ENCODE assay signal across 11 cellular contexts in genomic region chr1:221449801-221450470, GRCh38.
DNase-seq lines count a peak whose midpoint lies in the region; ATAC-seq and TF ChIP-seq lines count a peak whose summit lies in the region.
"Had no signal": no experiment of that assay in that cellular context is flagged by ENCODE, and none has a peak within 500 bp of the region (broad histone marks: within the 10 kb centered on the region; RNA-seq: fewer than 3 reads in every experiment).

No MANE protein-coding gene starts in this region.

- ATAC-seq in GM18867 (IDR thresholded peaks at IDR 0.05; ENCODE audit: unreplicated experiment) (peak; percentile 70), HG03558 (IDR thresholded peaks at IDR 0.05; ENCODE audit: extremely low read depth, unreplicated experiment) (peak; percentile 52)

- H3K36me3 ChIP-seq in ACC112 (ENCODE audit: insufficient read depth, low read length) (peaks cover 3% of the 10 kb centered on the region; the same call in 1 of the 2 replicates), stomach (no peaks in the 10 kb centered on the region)

- intact Hi-C loops in stomach (cut with DNase I; ENCODE audit: low total_unique reads): no loop called here

- DNase-seq in amniotic epithelial cell (ENCODE audit: low read depth): peak; percentile 55
- no peak for DNase-seq in kidney glomerular epithelial cell (lab: John Stamatoyannopoulos, UW)
- no peak for DNase-seq in activated CD4-positive, alpha-beta T cell treated with anti-CD3 and anti-CD28 coated beads for 48 hours
- no peak for DNase-seq in stomach
- DNase-seq in NCI-H2171 (lab: John Stamatoyannopoulos, UW): no peak
- DNase-seq: NCI-H146; stimulated activated CD4-positive, alpha-beta T cell treated with anti-CD3 and anti-CD28 coated beads, Interleukin-2, amount 100 ng/mL, for 48 hours; T-helper 9 cell had no signal

- H2AFZ ChIP-seq in ACC112 (ENCODE audit: low read length, unreplicated experiment): peak overlapping the region; percentile 72

- H3K9me3 ChIP-seq in stomach: no peaks in the 10 kb centered on the region

- 66 to 81% (median 68%) methylated on average over 3 of the region's 3 CpGs for WGBS in stomach, 5 donors

- TF ChIP-seq EP300 in stomach (IDR thresholded peaks at IDR 0.05): no peak

- peak overlapping the region; percentile 87 for H3K27ac ChIP-seq in ACC112 (ENCODE audit: low read depth, low read length)
- no peak overlapping the region for H3K27ac ChIP-seq in stomach

- no peaks in the 10 kb centered on the region for H3K79me2 ChIP-seq in ACC112 (ENCODE audit: control insufficient read depth, insufficient read depth, low read length, unreplicated experiment)

- H3K27me3 ChIP-seq in ACC112 (ENCODE audit: insufficient read depth, low read length) (no peaks in the 10 kb centered on the region), stomach (no peaks in the 10 kb centered on the region)

- no peak for TF ChIP-seq POLR2A in stomach (IDR thresholded peaks at IDR 0.05)

- H3K4me3 ChIP-seq in ACC112 (ENCODE audit: low read depth, low read length) (peak overlapping the region; percentile 44; the same call in 1 of the 2 replicates), stomach (no peak overlapping the region)

- no peak for TF ChIP-seq CTCF in stomach (IDR thresholded peaks at IDR 0.05)

- H3K4me1 ChIP-seq in ACC112 (ENCODE audit: control insufficient read depth, insufficient read depth, low read length, unreplicated experiment) (peaks cover 9% of the 10 kb centered on the region), stomach (no peaks in the 10 kb centered on the region)
